In genomic region chr15:29308299-29308698, GRCh38 we compare ENCODE assay signal across 1 cellular context.
TF ChIP-seq lines count a peak whose summit lies in the region.

No MANE protein-coding gene starts in this region.

TF ChIP-seq in K562, 482 proteins besides CTCF, POLR2A, EP300 and RAD21:
- TF ChIP-seq PRDM10 (IDR thresholded peaks at IDR 0.05; ENCODE audit: partially characterized antibody) (peak; percentile 10), TAF1 (IDR thresholded peaks at IDR 0.05; ENCODE audit: control insufficient read depth, extremely low read depth, insufficient read depth, low read length, severe bottlenecking) (no peak), GTF2B (IDR thresholded peaks at IDR 0.05; ENCODE audit: extremely low read depth, insufficient read length) (no peak), ZC3H8 (IDR thresholded peaks at IDR 0.05) (no peak)
TF ChIP-seq in K562: peak in this region for 1.
